Comparison of ENCODE assay signal across 13 cellular contexts in the genomic region with DNA sequence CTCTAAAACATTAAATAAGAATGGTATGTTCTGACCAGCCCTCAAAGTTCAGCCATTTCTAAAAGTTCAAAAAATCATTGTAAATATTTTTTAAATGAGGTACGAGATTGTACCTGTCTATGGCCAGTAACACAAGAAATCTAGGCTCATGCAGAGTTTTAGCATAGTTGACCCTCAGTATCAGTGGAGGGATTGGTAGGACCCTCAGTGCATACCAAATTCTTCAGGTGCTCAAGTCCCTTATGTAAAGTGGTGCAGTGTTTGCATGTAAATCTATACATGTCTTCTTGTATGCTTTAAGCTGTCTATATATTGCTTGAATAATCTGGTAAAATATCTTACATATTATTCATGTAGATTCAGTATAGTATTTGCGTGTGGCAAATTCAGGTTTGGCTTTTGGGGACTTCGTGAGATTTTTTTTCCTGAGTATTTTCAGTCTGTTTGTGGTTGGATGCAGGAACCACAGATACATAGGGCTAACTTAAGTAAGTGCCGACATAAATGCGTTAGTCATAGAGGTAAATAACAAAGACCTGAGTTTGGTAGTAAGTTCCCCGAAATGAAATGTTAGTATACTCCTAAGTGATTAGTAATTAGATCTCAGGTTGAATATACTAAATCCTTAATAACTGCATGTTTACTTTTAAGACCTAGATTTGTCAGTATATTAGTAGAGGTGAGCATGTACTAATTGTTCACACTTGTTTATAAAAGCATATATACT. TPM values are rescaled to one million over a fixed set of nuclear protein-coding genes. Genes with fewer than 3 reads are reported as not detected.
"Had no signal": no experiment of that assay in that cellular context is flagged by ENCODE, and none has a peak within 500 bp of the region (broad histone marks: within the 10 kb centered on the region; RNA-seq: fewer than 3 reads in every experiment).

No MANE protein-coding gene starts in this region.

- H3K9me3 Mint-ChIP-seq: activated naive CD8-positive, alpha-beta T cell treated with anti-CD3 and anti-CD28 coated beads, Interleukin-2, amount 10 ng/mL, durations not matched to agents 7 days and 5 days had no signal

- H3K27ac ChIP-seq: ascending aorta, esophagus muscularis mucosa, pancreas, stomach, VCaP had no signal

- H3K9me3 ChIP-seq: ascending aorta, esophagus muscularis mucosa, pancreas, stomach had no signal

- ATAC-seq: pancreas had no signal

- H3K27me3 ChIP-seq: ascending aorta, esophagus muscularis mucosa, pancreas, stomach had no signal

- H3K27ac Mint-ChIP-seq: activated naive CD8-positive, alpha-beta T cell treated with anti-CD3 and anti-CD28 coated beads, Interleukin-2, amount 10 ng/mL, durations not matched to agents 7 days and 5 days had no signal

- H3K4me3 Mint-ChIP-seq: activated naive CD8-positive, alpha-beta T cell treated with anti-CD3 and anti-CD28 coated beads, Interleukin-2, amount 10 ng/mL, durations not matched to agents 7 days and 5 days had no signal

- H3K27me3 Mint-ChIP-seq: activated naive CD8-positive, alpha-beta T cell treated with anti-CD3 and anti-CD28 coated beads, Interleukin-2, amount 10 ng/mL, durations not matched to agents 7 days and 5 days had no signal

- H3K4me3 ChIP-seq: ascending aorta, esophagus muscularis mucosa, pancreas, stomach had no signal

- DNase-seq: activated CD4-positive, alpha-beta T cell treated with anti-CD3 and anti-CD28 coated beads for 4 hours; activated CD8-positive, alpha-beta memory T cell treated with anti-CD3 and anti-CD28 coated beads for 24 hours; activated gamma-delta T cell; activated naive CD8-positive, alpha-beta T cell treated with anti-CD3 and anti-CD28 coated beads, Interleukin-2, amount 10 ng/mL, durations not matched to agents 7 days and 5 days; pancreas; stimulated activated CD4-positive, alpha-beta T cell treated with anti-CD3 and anti-CD28 coated beads, Interleukin-4, amount 100 ng/mL, for 1 hour; stimulated activated CD8-positive, alpha-beta memory T cell treated with anti-CD3 and anti-CD28 coated beads, Interleukin-4, amount 100 ng/mL, for 48 hours; stomach had no signal

- FAIRE-seq: pancreas, urothelium cell line had no signal

RNA-seq across cellular contexts. Expression of a gene that starts 7.8 kb away (rescaled TPM):
- total RNA-seq: ascending aorta had no signal

RNA-seq across cellular contexts. Expression of a gene that starts 43.2 kb away (rescaled TPM):
- total RNA-seq: ascending aorta, fibroblast of villous mesenchyme had no signal
- polyA plus RNA-seq: stomach had no signal
